ENCODE assay signal across 9 cellular contexts in genomic region chr7:116809636-116810266, GRCh38.
DNase-seq lines count a peak whose midpoint lies in the region; TF ChIP-seq lines count a peak whose summit lies in the region.
"Had no signal": no experiment of that assay in that cellular context is flagged by ENCODE, and none has a peak within 500 bp of the region (broad histone marks: within the 10 kb centered on the region; RNA-seq: fewer than 3 reads in every experiment).

No MANE protein-coding gene starts in this region.

- no peak overlapping the region for H3K9ac ChIP-seq in SU-DHL-6 (ENCODE audit: low read length)
- H3K9ac ChIP-seq: BLaER1 treated with 17β-estradiol and CSF1 and Interleukin-3, amounts not matched to agents 10 nM and 100 nM had no signal

- H3K36me3 ChIP-seq in SU-DHL-6 (ENCODE audit: low read length): no peaks in the 10 kb centered on the region
- H3K36me3 ChIP-seq: BLaER1 treated with 17β-estradiol and CSF1 and Interleukin-3, amounts not matched to agents 10 nM and 100 nM had no signal

- no peaks in the 10 kb centered on the region for H3K36me3 Mint-ChIP-seq in nephron (ENCODE audit: low read depth)

- no peaks in the 10 kb centered on the region for H4K20me1 ChIP-seq in SU-DHL-6 (ENCODE audit: low read depth, low read length)
- H4K20me1 ChIP-seq: BLaER1 treated with 17β-estradiol and CSF1 and Interleukin-3, amounts not matched to agents 10 nM and 100 nM had no signal

- H3K4me3 Mint-ChIP-seq in nephron: no peak overlapping the region

- H3K27ac ChIP-seq in SU-DHL-6 (ENCODE audit: low read depth, low read length): no peak overlapping the region
- H3K27ac ChIP-seq: BLaER1 treated with 17β-estradiol and CSF1 and Interleukin-3, amounts not matched to agents 10 nM and 100 nM had no signal

- H3K4me2 ChIP-seq in SU-DHL-6 (ENCODE audit: low read depth, low read length, poor library complexity, severe bottlenecking): no peak overlapping the region
- H3K4me2 ChIP-seq: BLaER1 treated with 17β-estradiol and CSF1 and Interleukin-3, amounts not matched to agents 10 nM and 100 nM had no signal

- DNase-seq in NCI-H446 (lab: John Stamatoyannopoulos, UW) (peak; percentile 3 to 41), NCI-H446 treated with DMSO at 0.1 percent for 48 hours (lab: John Stamatoyannopoulos, UW) (no peak), HCEC 1CT (peak; percentile 67), NCI-H146 (lab: John Stamatoyannopoulos, UW) (peak; percentile 80), fibroblast of mammary gland (ENCODE audit: low read depth) (peak; percentile 77), GF-D8 (lab: John Stamatoyannopoulos, UW) (no peak)

- H3K9me3 ChIP-seq in SU-DHL-6 (ENCODE audit: insufficient read depth, low read length): no peaks in the 10 kb centered on the region
- H3K9me3 ChIP-seq: BLaER1 treated with 17β-estradiol and CSF1 and Interleukin-3, amounts not matched to agents 10 nM and 100 nM had no signal

- H3K9me3 Mint-ChIP-seq in nephron: no peaks in the 10 kb centered on the region

- no peaks in the 10 kb centered on the region for H3K27me3 Mint-ChIP-seq in nephron (ENCODE audit: low read depth)

- no peak overlapping the region for H3K4me3 ChIP-seq in SU-DHL-6 (ENCODE audit: insufficient read depth, low read length, poor library complexity, severe bottlenecking)
- H3K4me3 ChIP-seq in fibroblast of mammary gland (ENCODE audit: control insufficient read depth, low read depth, low read length): no peak overlapping the region
- H3K4me3 ChIP-seq: BLaER1 treated with 17β-estradiol and CSF1 and Interleukin-3, amounts not matched to agents 10 nM and 100 nM had no signal

- no peaks in the 10 kb centered on the region for H3K9me2 ChIP-seq in SU-DHL-6 (replicated peaks; ENCODE audit: insufficient read depth, low read length)

- H3K79me2 ChIP-seq in SU-DHL-6 (ENCODE audit: insufficient read depth, low read length): no peaks in the 10 kb centered on the region

- no peak overlapping the region for H2AFZ ChIP-seq in SU-DHL-6 (ENCODE audit: low read depth, low read length, severe bottlenecking)

- H3K27me3 ChIP-seq in SU-DHL-6 (ENCODE audit: low read length): no peaks in the 10 kb centered on the region
- H3K27me3 ChIP-seq: BLaER1 treated with 17β-estradiol and CSF1 and Interleukin-3, amounts not matched to agents 10 nM and 100 nM had no signal

- TF ChIP-seq CTCF in SU-DHL-6 (IDR thresholded peaks at IDR 0.05; ENCODE audit: insufficient read depth, low read length, poor library complexity, severe bottlenecking) (peak; percentile 31), fibroblast of mammary gland (conservative IDR thresholded peaks at IDR 0.05; ENCODE audit: control insufficient read depth, insufficient read depth, low read depth, low read length) (peak; percentile 66), nephron (IDR thresholded peaks at IDR 0.05; ENCODE audit: unreplicated experiment in 3 of 3) (peak; percentile 65 to 79 (median 72))

- peaks cover 20% of the 10 kb centered on the region for H3K4me1 Mint-ChIP-seq in nephron

- peak overlapping the region; percentile 57 to 73 (median 72) for H3K27ac Mint-ChIP-seq in nephron

- no peaks in the 10 kb centered on the region for H3F3A ChIP-seq in SU-DHL-6 (ENCODE audit: insufficient read depth)

Comparison
In these comparisons a context has a peak if more than half of its experiments do, and no peak if none do; other contexts are left out.
1. DNase-seq: peak in NCI-H446 (2 of 2), HCEC 1CT (single experiment), NCI-H146 (single experiment) and fibroblast of mammary gland (single experiment); none in NCI-H446 treated with DMSO at 0.1 percent for 48 hours (single experiment) and GF-D8 (single experiment).
2. Peak in every context shown above with its lines, with median percentiles within 50 percentile points of each other: CTCF ChIP-seq.